15 cellular contexts compared by ENCODE assay signal in genomic region chr2:18266188-18266587, GRCh38.
DNase-seq lines count a peak whose midpoint lies in the region; ATAC-seq, FAIRE-seq and TF ChIP-seq lines count a peak whose summit lies in the region.
"Had no signal": no experiment of that assay in that cellular context is flagged by ENCODE, and none has a peak within 500 bp of the region (broad histone marks: within the 10 kb centered on the region; RNA-seq: fewer than 3 reads in every experiment).

No MANE protein-coding gene starts in this region.

- FAIRE-seq in H54 (lab: Jason Lieb, UNC): no peak

- peaks cover 2% of the 10 kb centered on the region for H3K27me3 Mint-ChIP-seq in glutamatergic neuron (ENCODE audit: unreplicated experiment)
- no peaks in the 10 kb centered on the region for H3K27me3 Mint-ChIP-seq in osteocyte (ENCODE audit: unreplicated experiment)
- H3K27me3 Mint-ChIP-seq in activated T-helper 1 cell treated with anti-CD3 and anti-CD28 coated beads, Interleukin-12 subunit alpha, Interleukin-12 subunit beta, Interleukin-2, Interleukin-4 antibody, amounts not matched to agents 30 ng/mL and 10 ng/mL and 1 ng/mL, durations not matched to agents 14 hours and 24 hours and 36 hours (ENCODE audit: insufficient read depth): no peaks in the 10 kb centered on the region

- TF ChIP-seq CTCF in AG09319 (IDR thresholded peaks at IDR 0.05; ENCODE audit: low read depth, low read length) (peak; percentile 4; the same call in 1 of the 2 replicates), glutamatergic neuron (IDR thresholded peaks at IDR 0.05; ENCODE audit: partially characterized antibody, unreplicated experiment) (peak; percentile 29), osteocyte (IDR thresholded peaks at IDR 0.05) (no peak)

- H3K27ac Mint-ChIP-seq in glutamatergic neuron (ENCODE audit: unreplicated experiment) (no peak overlapping the region), osteocyte (ENCODE audit: unreplicated experiment) (no peak overlapping the region)
- no peak overlapping the region for H3K27ac Mint-ChIP-seq in activated T-helper 1 cell treated with anti-CD3 and anti-CD28 coated beads, Interleukin-12 subunit alpha, Interleukin-12 subunit beta, Interleukin-2, Interleukin-4 antibody, amounts not matched to agents 30 ng/mL and 10 ng/mL and 1 ng/mL, durations not matched to agents 14 hours and 24 hours and 36 hours
- H3K27ac Mint-ChIP-seq: brain had no signal

- ATAC-seq in GM21515 (IDR thresholded peaks at IDR 0.05; ENCODE audit: unreplicated experiment): no peak

- DNase-seq in AG09319 (ENCODE audit: extremely low read depth, low read depth): no peak
- peak; percentile 5 for DNase-seq in H54 (ENCODE audit: insufficient read length, low spot score)
- DNase-seq in RPMI8226: peak; percentile 5
- DNase-seq in glutamatergic neuron: no peak
- no peak for DNase-seq in GM03348 (ENCODE audit: low spot score)
- DNase-seq in osteocyte (ENCODE audit: extremely low spot score, unreplicated experiment): no peak
- DNase-seq in activated T-helper 1 cell treated with anti-CD3 and anti-CD28 coated beads, Interleukin-12 subunit alpha, Interleukin-12 subunit beta, Interleukin-2, Interleukin-4 antibody, amounts not matched to agents 30 ng/mL and 10 ng/mL and 1 ng/mL, durations not matched to agents 14 hours and 24 hours and 36 hours (ENCODE audit: low spot score): no peak
- DNase-seq: activated gamma-delta T cell treated with Interleukin-2 at 50 U/mL for 16 hours, AML-193, midbrain, NCI-H1694, NCI-H526 treated with DMSO at 0.1 percent for 48 hours, Right ventricle myocardium superior had no signal

- H3K4me1 Mint-ChIP-seq in glutamatergic neuron (ENCODE audit: low read depth, unreplicated experiment) (no peaks in the 10 kb centered on the region), osteocyte (ENCODE audit: unreplicated experiment) (peaks cover 11% of the 10 kb centered on the region)
- H3K4me1 Mint-ChIP-seq in activated T-helper 1 cell treated with anti-CD3 and anti-CD28 coated beads, Interleukin-12 subunit alpha, Interleukin-12 subunit beta, Interleukin-2, Interleukin-4 antibody, amounts not matched to agents 30 ng/mL and 10 ng/mL and 1 ng/mL, durations not matched to agents 14 hours and 24 hours and 36 hours (ENCODE audit: low read depth): no peaks in the 10 kb centered on the region
- H3K4me1 Mint-ChIP-seq: brain had no signal

- TF ChIP-seq POLR2A in H54 (IDR thresholded peaks at IDR 0.05; ENCODE audit: low read depth, low read length): no peak

- H3K36me3 Mint-ChIP-seq in glutamatergic neuron (ENCODE audit: unreplicated experiment): no peaks in the 10 kb centered on the region
- H3K36me3 Mint-ChIP-seq in osteocyte (ENCODE audit: unreplicated experiment): no peaks in the 10 kb centered on the region
- H3K36me3 Mint-ChIP-seq in activated T-helper 1 cell treated with anti-CD3 and anti-CD28 coated beads, Interleukin-12 subunit alpha, Interleukin-12 subunit beta, Interleukin-2, Interleukin-4 antibody, amounts not matched to agents 30 ng/mL and 10 ng/mL and 1 ng/mL, durations not matched to agents 14 hours and 24 hours and 36 hours (ENCODE audit: low read depth): no peaks in the 10 kb centered on the region
- H3K36me3 Mint-ChIP-seq: brain had no signal

- H3K4me3 Mint-ChIP-seq in glutamatergic neuron (ENCODE audit: unreplicated experiment) (no peak overlapping the region), osteocyte (ENCODE audit: unreplicated experiment) (no peak overlapping the region)
- no peak overlapping the region for H3K4me3 Mint-ChIP-seq in activated T-helper 1 cell treated with anti-CD3 and anti-CD28 coated beads, Interleukin-12 subunit alpha, Interleukin-12 subunit beta, Interleukin-2, Interleukin-4 antibody, amounts not matched to agents 30 ng/mL and 10 ng/mL and 1 ng/mL, durations not matched to agents 14 hours and 24 hours and 36 hours
- H3K4me3 Mint-ChIP-seq: brain had no signal

- no peaks in the 10 kb centered on the region for H3K9me3 Mint-ChIP-seq in glutamatergic neuron (ENCODE audit: unreplicated experiment)
- no peaks in the 10 kb centered on the region for H3K9me3 Mint-ChIP-seq in osteocyte (ENCODE audit: unreplicated experiment)
- H3K9me3 Mint-ChIP-seq in activated T-helper 1 cell treated with anti-CD3 and anti-CD28 coated beads, Interleukin-12 subunit alpha, Interleukin-12 subunit beta, Interleukin-2, Interleukin-4 antibody, amounts not matched to agents 30 ng/mL and 10 ng/mL and 1 ng/mL, durations not matched to agents 14 hours and 24 hours and 36 hours: no peaks in the 10 kb centered on the region

- intact Hi-C loops in activated T-helper 1 cell treated with anti-CD3 and anti-CD28 coated beads, Interleukin-12 subunit alpha, Interleukin-12 subunit beta, Interleukin-2, Interleukin-4 antibody, amounts not matched to agents 30 ng/mL and 10 ng/mL and 1 ng/mL, durations not matched to agents 14 hours and 24 hours and 36 hours (cut with micrococcal nuclease): no loop called here

Comparison
In these comparisons a context has a peak if more than half of its experiments do, and no peak if none do; other contexts are left out.
1. DNase-seq: peak in H54 (single experiment) and RPMI8226 (single experiment); none in AG09319 (single experiment), glutamatergic neuron (single experiment), GM03348 (single experiment), osteocyte (single experiment) and activated T-helper 1 cell treated with anti-CD3 and anti-CD28 coated beads, Interleukin-12 subunit alpha, Interleukin-12 subunit beta, Interleukin-2, Interleukin-4 antibody, amounts not matched to agents 30 ng/mL and 10 ng/mL and 1 ng/mL, durations not matched to agents 14 hours and 24 hours and 36 hours (single experiment).